In genomic region chr21:42118901-42119300, GRCh38 we compare ENCODE assay signal across 11 cellular contexts. TPM values are rescaled to one million over a fixed set of nuclear protein-coding genes. Genes with fewer than 3 reads are reported as not detected.
DNase-seq lines count a peak whose midpoint lies in the region; ATAC-seq and TF ChIP-seq lines count a peak whose summit lies in the region.
"Had no signal": no experiment of that assay in that cellular context is flagged by ENCODE, and none has a peak within 500 bp of the region (broad histone marks: within the 10 kb centered on the region; RNA-seq: fewer than 3 reads in every experiment).

No MANE protein-coding gene starts in this region.

- peak overlapping the region; percentile 84 for H3K27ac ChIP-seq in KMS-11
- H3K27ac ChIP-seq in thyroid gland = no peak overlapping the region
- H3K27ac ChIP-seq: Peyer's patch had no signal

- peak overlapping the region; percentile 54 for H2AFZ ChIP-seq in KMS-11 (ENCODE audit: low read depth)

- intact Hi-C loops in thyroid gland (cut with DNase I) = loop anchor here (5.0 kb wide), 1 partner anchor 302 kb away; no protein-coding TSS in a partner anchor

- no peak overlapping the region for H3K4me3 Mint-ChIP-seq in T-helper 17 cell
- no peak overlapping the region for H3K4me3 Mint-ChIP-seq in memory B cell
- H3K4me3 Mint-ChIP-seq in WTC11 = no peak overlapping the region

- H3K4me2 ChIP-seq in KMS-11 = peak overlapping the region; percentile 69

- H3K9ac ChIP-seq in KMS-11 = peak overlapping the region; percentile 64

- H3K36me3 Mint-ChIP-seq in T-helper 17 cell (ENCODE audit: low read depth) (peaks cover 7% of the 10 kb centered on the region), memory B cell (no peaks in the 10 kb centered on the region), WTC11 (no peaks in the 10 kb centered on the region)

- H3K4me1 Mint-ChIP-seq in T-helper 17 cell (peaks cover 19% of the 10 kb centered on the region), memory B cell (peaks cover 33% of the 10 kb centered on the region), WTC11 (peaks cover 25% of the 10 kb centered on the region)

- H3K4me3 ChIP-seq in KMS-11 (IDR thresholded peaks at IDR 0.05; ENCODE audit: insufficient read depth, low read depth, low read length) = no peak overlapping the region
- H3K4me3 ChIP-seq in thyroid gland (replicated peaks in 1 of 3) = no peak overlapping the region
- H3K4me3 ChIP-seq: Peyer's patch had no signal

- H4K20me1 ChIP-seq in KMS-11 (ENCODE audit: insufficient read depth) = no peaks in the 10 kb centered on the region

- H3K4me1 ChIP-seq in KMS-11 (ENCODE audit: low read depth, poor library complexity, severe bottlenecking) (peaks cover 59% of the 10 kb centered on the region), thyroid gland (peaks cover 0 to 4% of the 10 kb centered on the region in 2 donors)
- H3K4me1 ChIP-seq: Peyer's patch had no signal

- H3K27me3 Mint-ChIP-seq in T-helper 17 cell = peaks cover 80% of the 10 kb centered on the region
- H3K27me3 Mint-ChIP-seq in memory B cell = peaks cover 37% of the 10 kb centered on the region
- no peaks in the 10 kb centered on the region for H3K27me3 Mint-ChIP-seq in WTC11 (ENCODE audit: low read depth)

- H3K27ac Mint-ChIP-seq in T-helper 17 cell = peak overlapping the region; percentile 4
- H3K27ac Mint-ChIP-seq in memory B cell = no peak overlapping the region
- H3K27ac Mint-ChIP-seq in WTC11 = no peak overlapping the region

- CTCF ChIA-PET in WTC11 (lab: Charles Lee) = interaction anchor here (2.4 to 2.6 kb wide), 2 partner anchors 145 to 191 kb away, joined by 9 to 33 read pairs; no protein-coding TSS in a partner anchor

- H3K9me3 ChIP-seq in T-helper 17 cell (ENCODE audit: control insufficient read depth, low read length, poor library complexity, severe bottlenecking) (no peaks in the 10 kb centered on the region), thyroid gland (no peaks in the 10 kb centered on the region)
- H3K9me3 ChIP-seq: Peyer's patch had no signal

- TF ChIP-seq POLR2A in thyroid gland (IDR thresholded peaks at IDR 0.05) = no peak

- TF ChIP-seq CTCF in KMS-11 (conservative IDR thresholded peaks at IDR 0.05; ENCODE audit: low read depth, low read length) (no peak), WTC11 (IDR thresholded peaks at IDR 0.05) (no peak), thyroid gland (IDR thresholded peaks at IDR 0.05) (no peak)

- DNase-seq in DMS53 (lab: John Stamatoyannopoulos, UW) = peak; percentile 56
- DNase-seq in DMS53 treated with DMSO at 0.1 percent for 48 hours (lab: John Stamatoyannopoulos, UW; ENCODE audit: unreplicated experiment) = no peak
- no peak for DNase-seq in T-helper 17 cell
- peak in 1 of 2 donors; percentile 50 for DNase-seq in memory B cell (ENCODE audit: low spot score in 2 of 2)
- DNase-seq in WTC11 (ENCODE audit: low spot score) = no peak
- DNase-seq in thyroid gland = no peak
- DNase-seq: activated CD4-positive, CD25-positive, alpha-beta regulatory T cell treated with anti-CD3 and anti-CD28 coated beads, Interleukin-2, amount 50 U/mL, for 72 hours; H7; Peyer's patch had no signal

- ATAC-seq in T-helper 17 cell (peak; percentile 35), memory B cell (ENCODE audit: low read depth) (peak; percentile 42), WTC11 (no peak), HG03159 (IDR thresholded peaks at IDR 0.05; ENCODE audit: unreplicated experiment) (no peak)

- H3K27me3 ChIP-seq in KMS-11 (ENCODE audit: insufficient read depth, low read depth) = no peaks in the 10 kb centered on the region
- H3K27me3 ChIP-seq in thyroid gland = no peaks in the 10 kb centered on the region
- H3K27me3 ChIP-seq: Peyer's patch had no signal

- H3K9me3 Mint-ChIP-seq in memory B cell (no peaks in the 10 kb centered on the region), WTC11 (no peaks in the 10 kb centered on the region)

- H3K36me3 ChIP-seq in KMS-11 (ENCODE audit: insufficient read depth) = no peaks in the 10 kb centered on the region
- H3K36me3 ChIP-seq in thyroid gland = no peaks in the 10 kb centered on the region
- H3K36me3 ChIP-seq: Peyer's patch had no signal

- no peaks in the 10 kb centered on the region for H3K79me2 ChIP-seq in KMS-11 (ENCODE audit: insufficient read depth, low read depth)

- 71 to 73% methylated on average over 6 to 11 of the region's 15 CpGs for WGBS in thyroid gland, 2 donors

- POLR2A ChIA-PET in WTC11 (lab: Charles Lee) = no interaction called here

TF ChIP-seq in WTC11, 78 proteins besides CTCF, POLR2A, EP300 and RAD21:
- TF ChIP-seq NFATC4 (CRISPR knock-in tag; IDR thresholded peaks at IDR 0.05) (no peak), ZNF416 (CRISPR knock-in tag; IDR thresholded peaks at IDR 0.05) (no peak), MYBL2 (CRISPR knock-in tag; IDR thresholded peaks at IDR 0.05) (no peak), CREM (CRISPR knock-in tag; IDR thresholded peaks at IDR 0.05) (no peak), FOXK1 (CRISPR knock-in tag; IDR thresholded peaks at IDR 0.05) (no peak), ZNF425 (CRISPR knock-in tag; conservative IDR thresholded peaks at IDR 0.05) (no peak), FOXP1 (CRISPR knock-in tag; IDR thresholded peaks at IDR 0.05; ENCODE audit: borderline replicate concordance) (no peak), TEAD1 (CRISPR knock-in tag; IDR thresholded peaks at IDR 0.05) (no peak), TEAD4 (CRISPR knock-in tag; IDR thresholded peaks at IDR 0.05) (no peak), USF1 (CRISPR knock-in tag; IDR thresholded peaks at IDR 0.05) (no peak), ATF3 (CRISPR knock-in tag; conservative IDR thresholded peaks at IDR 0.05) (no peak)

RNA-seq across cellular contexts. Expression of gene UMODL1, which starts 47.8 kb away (rescaled TPM):
- total RNA-seq in T-helper 17 cell (under 1 TPM; 0.23 to 0.99 TPM), WTC11 (2021) (0.11 TPM in 1 of 3 replicates, not detected in the others), thyroid gland (not detected)

Comparison
In these comparisons a context has a peak if more than half of its experiments do, and no peak if none do; other contexts are left out.
1. ATAC-seq: peak in T-helper 17 cell (single experiment) and memory B cell (single experiment); none in WTC11 (single experiment) and HG03159 (single experiment).